ENCODE assay signal across 8 cellular contexts in the genomic region with DNA sequence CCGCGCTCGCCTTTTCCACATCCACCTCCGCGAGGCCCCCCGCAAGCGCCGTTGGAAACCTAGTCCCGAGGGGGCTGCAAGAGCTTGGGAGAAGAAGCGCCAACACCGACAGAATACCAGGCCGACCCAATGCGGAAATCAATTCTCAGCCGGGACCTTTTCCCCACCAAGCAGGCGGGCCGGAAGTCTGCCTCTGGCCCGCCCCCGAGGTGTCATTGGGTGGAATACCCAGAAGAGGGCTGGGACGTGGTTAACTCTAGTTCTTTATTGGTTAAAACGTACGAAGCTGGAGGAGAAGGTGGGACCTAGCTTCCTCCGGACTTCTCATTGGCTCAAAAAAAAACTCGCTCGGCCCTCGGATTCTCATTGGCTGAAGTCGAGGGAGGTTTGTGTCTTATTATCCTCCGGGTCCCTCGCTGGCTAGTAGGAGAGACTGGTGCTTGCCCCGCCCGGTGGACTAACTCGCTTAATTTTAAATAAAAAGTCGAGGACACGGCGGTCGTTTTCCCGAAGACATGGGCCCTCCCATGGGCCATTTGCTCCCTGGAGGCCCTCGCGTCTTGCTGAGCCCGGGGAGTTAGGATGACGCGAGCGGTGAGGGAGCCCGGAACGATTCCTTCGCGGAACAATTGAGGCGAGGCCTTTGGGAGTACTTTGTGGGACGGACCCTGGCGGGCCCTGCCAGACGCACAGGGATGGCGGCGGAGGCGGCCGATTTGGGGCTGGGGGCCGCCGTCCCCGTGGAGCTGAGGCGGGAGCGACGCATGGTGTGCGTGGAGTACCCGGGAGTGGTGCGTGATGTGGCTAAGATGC. TPM values are rescaled to one million over a fixed set of nuclear protein-coding genes. Genes with fewer than 3 reads are reported as not detected.
DNase-seq lines count a peak whose midpoint lies in the region; ATAC-seq, FAIRE-seq and TF ChIP-seq lines count a peak whose summit lies in the region.

Gene GTF3C5, plus strand, starts transcription at position 681 of the 813 bp plus-strand sequence. Its CDS starts 15 bp downstream, at position 696.

- TF ChIP-seq CTCF in GM12865 (IDR thresholded peaks at IDR 0.05; ENCODE audit: insufficient read depth, low read depth, low read length, missing control alignments) (no peak), pancreas (IDR thresholded peaks at IDR 0.05) (no peak), tibial artery (IDR thresholded peaks at IDR 0.05) (peak; percentile 8 to 15)

- H3K27ac ChIP-seq in pancreas: peak within 1 kb of the TSS; percentile 71 to 90 (median 84)
- peak within 1 kb of the TSS; percentile 93 to 95 for H3K27ac ChIP-seq in tibial artery

- H3K36me3 ChIP-seq in pancreas (no peaks in the 10 kb centered on the region), tibial artery (no peaks in the 10 kb centered on the region)

- H3K4me3 Mint-ChIP-seq in activated naive CD8-positive, alpha-beta T cell treated with anti-CD3 and anti-CD28 coated beads, Interleukin-2, amount 50 U/mL, for 24 hours: peak within 1 kb of the TSS; percentile 92

- H3K4me3 ChIP-seq in GM12865 (ENCODE audit: low read depth, low read length): peak within 1 kb of the TSS; percentile 91
- peak within 1 kb of the TSS; percentile 70 to 95 (median 89) for H3K4me3 ChIP-seq in pancreas
- H3K4me3 ChIP-seq in tibial artery: peak within 1 kb of the TSS; percentile 96

- DNase-seq in GM12865 (ENCODE audit: low read depth) (peak; percentile 99), NCI-H1417 treated with DMSO at 0.1 percent for 48 hours (lab: John Stamatoyannopoulos, UW) (peak; percentile 99), SW480 (ENCODE audit: low spot score) (peak; percentile 99), Right ventricle myocardium superior (peak; percentile 93), pancreas (peak; percentile 87 to 94 (median 92)), tibial artery (peak; percentile 95 to 97)
- peak; percentile 89 for DNase-seq in activated naive CD8-positive, alpha-beta T cell treated with anti-CD3 and anti-CD28 coated beads, Interleukin-2, amount 50 U/mL, for 24 hours

- H3K36me3 Mint-ChIP-seq in activated naive CD8-positive, alpha-beta T cell treated with anti-CD3 and anti-CD28 coated beads, Interleukin-2, amount 50 U/mL, for 24 hours (ENCODE audit: low read depth): peaks cover 11% of the 10 kb centered on the region

- peak; percentile 96 for FAIRE-seq in pancreas (lab: Jason Lieb, UNC)

- H3K9me3 ChIP-seq in pancreas (no peaks in the 10 kb centered on the region), tibial artery (no peaks in the 10 kb centered on the region)

- no peaks in the 10 kb centered on the region for H3K27me3 Mint-ChIP-seq in activated naive CD8-positive, alpha-beta T cell treated with anti-CD3 and anti-CD28 coated beads, Interleukin-2, amount 50 U/mL, for 24 hours

- 0 to 1% methylated on average over 63 of the region's 63 CpGs for whole genome bisulfite sequencing in pancreas, 2 donors

- peak within 1 kb of the TSS; percentile 97 for H3K27ac Mint-ChIP-seq in activated naive CD8-positive, alpha-beta T cell treated with anti-CD3 and anti-CD28 coated beads, Interleukin-2, amount 50 U/mL, for 24 hours

- H3K27me3 ChIP-seq in pancreas (no peaks in the 10 kb centered on the region), tibial artery (no peaks in the 10 kb centered on the region)

- H3K4me1 Mint-ChIP-seq in activated naive CD8-positive, alpha-beta T cell treated with anti-CD3 and anti-CD28 coated beads, Interleukin-2, amount 50 U/mL, for 24 hours: peaks cover 31% of the 10 kb centered on the region

- H3K4me1 ChIP-seq in pancreas: peaks cover 11 to 21% (median 13%) of the 10 kb centered on the region in 3 donors
- peaks cover 0 to 43% (median 26%) of the 10 kb centered on the region in 4 donors for H3K4me1 ChIP-seq in tibial artery

- ATAC-seq in HG02763 (IDR thresholded peaks at IDR 0.05; ENCODE audit: unreplicated experiment) (peak; percentile 96), Right ventricle myocardium superior (ENCODE audit: poor library complexity) (peak; percentile 97), pancreas (peak; percentile 94 to 99 (median 96))
- ATAC-seq in activated naive CD8-positive, alpha-beta T cell treated with anti-CD3 and anti-CD28 coated beads, Interleukin-2, amount 50 U/mL, for 24 hours: peak; percentile 99

- intact Hi-C loops in Right ventricle myocardium superior (cut with DNase I): no loop called here
- intact Hi-C loops in pancreas (cut with DNase I): no loop called here
- intact Hi-C loops in tibial artery (cut with DNase I; ENCODE audit: low total_unique reads): no loop called here

- H3K9me3 Mint-ChIP-seq in activated naive CD8-positive, alpha-beta T cell treated with anti-CD3 and anti-CD28 coated beads, Interleukin-2, amount 50 U/mL, for 24 hours: no peaks in the 10 kb centered on the region

RNA-seq across cellular contexts. Expression of gene GTF3C5, which starts in this region (rescaled TPM):
- 49.0 TPM for total RNA-seq in Right ventricle myocardium superior
- total RNA-seq in pancreas: 10 to 100 TPM; 17.4 to 33.0 (median 23.2) TPM
- 10 to 100 TPM; 67.2 to 68.5 TPM for polyA plus RNA-seq in pancreas

Comparison
In these comparisons a context has a peak if more than half of its experiments do, and no peak if none do; other contexts are left out.
1. Peak in every context shown above with its lines: DNase-seq, ATAC-seq, H3K4me3 ChIP-seq and H3K27ac ChIP-seq.
2. CTCF ChIP-seq: peak in tibial artery (2 of 2); none in GM12865 (single experiment) and pancreas (0 of 4).